ENCODE assay signal across 20 cellular contexts in the genomic region with DNA sequence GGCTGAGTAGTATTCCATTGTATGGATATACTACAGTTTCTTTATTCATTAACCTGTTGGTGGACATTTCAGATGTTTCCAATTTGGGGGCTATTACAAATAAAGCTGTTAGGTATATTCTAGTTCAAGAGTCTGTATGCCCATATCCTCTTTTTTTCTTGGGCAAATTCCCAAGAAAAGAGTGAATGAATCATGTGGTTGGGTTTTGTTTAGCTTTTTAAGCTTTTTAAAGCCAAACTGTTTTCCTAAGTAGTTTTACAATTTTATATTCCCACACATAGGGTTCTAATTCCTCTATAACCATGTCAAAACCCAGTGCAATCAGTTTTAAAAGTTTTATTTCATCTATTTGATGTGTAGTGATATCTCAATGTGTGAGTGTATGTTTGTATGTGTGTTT. TPM values are rescaled to one million over a fixed set of nuclear protein-coding genes. Genes with fewer than 3 reads are reported as not detected.
DNase-seq lines count a peak whose midpoint lies in the region; FAIRE-seq and TF ChIP-seq lines count a peak whose summit lies in the region.
"Had no signal": no experiment of that assay in that cellular context is flagged by ENCODE, and none has a peak within 500 bp of the region (broad histone marks: within the 10 kb centered on the region; RNA-seq: fewer than 3 reads in every experiment).

No MANE protein-coding gene starts in this region.

- no peak overlapping the region for H3K9ac ChIP-seq in mesenchymal stem cell (ENCODE audit: low read length)

- FAIRE-seq in HTR-8/SVneo (lab: Jason Lieb, UNC) = no peak
- FAIRE-seq: GM12878, HepG2 had no signal

- no peak overlapping the region for H3K23ac ChIP-seq in mesenchymal stem cell (ENCODE audit: low read length in 2 of 2)

- no peak overlapping the region for H3K14ac ChIP-seq in mesenchymal stem cell (ENCODE audit: low read length in 2 of 2)

- no peak overlapping the region for H3K4ac ChIP-seq in mesenchymal stem cell (ENCODE audit: low read depth in 1 of 2, low read length in 2 of 2)

- H2BK5ac ChIP-seq in mesenchymal stem cell (ENCODE audit: low read depth, low read length, poor library complexity, severe bottlenecking) = no peak overlapping the region

- H3K4me2 ChIP-seq in mesenchymal stem cell (ENCODE audit: low read length, poor library complexity, severe bottlenecking) = no peak overlapping the region

- TF ChIP-seq CTCF in astrocyte of the spinal cord (IDR thresholded peaks at IDR 0.05; ENCODE audit: low read depth, low read length) (no peak), GM20000 (IDR thresholded peaks at IDR 0.05; ENCODE audit: extremely low read depth, missing control alignments) (no peak)

- no peak overlapping the region for H2BK12ac ChIP-seq in mesenchymal stem cell (ENCODE audit: low read length in 2 of 2)

- H3K27me3 ChIP-seq in mesenchymal stem cell (ENCODE audit: control insufficient read depth in 1 of 2, insufficient read depth in 1 of 2, low read length in 2 of 2) = no peaks in the 10 kb centered on the region

- no peak overlapping the region for H2AK5ac ChIP-seq in mesenchymal stem cell (ENCODE audit: low read length, severe bottlenecking)

- no peak overlapping the region for H3K18ac ChIP-seq in mesenchymal stem cell (ENCODE audit: low read depth in 1 of 2, low read length in 2 of 2)

- H3K9me3 ChIP-seq in mesenchymal stem cell (ENCODE audit: control insufficient read depth, low read length) = peaks cover 3% of the 10 kb centered on the region

- H2BK120ac ChIP-seq in mesenchymal stem cell (ENCODE audit: low read depth, low read length) = no peak overlapping the region

- no peaks in the 10 kb centered on the region for H3K4me1 ChIP-seq in mesenchymal stem cell (ENCODE audit: control insufficient read depth, insufficient read depth, low read depth, low read length)

- in situ Hi-C loops in astrocyte of the spinal cord (cut with HindIII; ENCODE audit: low sequenced_read_pairs) = no loop called here

- DNase-seq in GM03348 (ENCODE audit: low spot score) (peak; percentile 16), M059J (ENCODE audit: low read depth) (peak; percentile 50), astrocyte of the spinal cord (ENCODE audit: low read depth, low spot score) (peak; percentile 46), mesenchymal stem cell (peak; percentile 6), activated gamma-delta T cell (lab: John Stamatoyannopoulos, UW) (no peak), A172 (ENCODE audit: low spot score) (no peak), GM20000 (ENCODE audit: low spot score) (no peak), HTR-8/SVneo (ENCODE audit: insufficient read length, low spot score) (no peak)
- DNase-seq: ACHN; CD4-positive, CD25-positive, alpha-beta regulatory T cell; COR-L47; GF-D8; GOT3; KG1; NCI-H1092; NCI-H2081 treated with DMSO at 0.1 percent for 48 hours; NCI-H446 treated with DMSO at 0.1 percent for 48 hours; NCI-H69 had no signal

- H2BK15ac ChIP-seq in mesenchymal stem cell (ENCODE audit: low read depth, poor library complexity, severe bottlenecking) = no peak overlapping the region

- no peak overlapping the region for H3K27ac ChIP-seq in mesenchymal stem cell (ENCODE audit: low read length, poor library complexity, severe bottlenecking)

- no peak overlapping the region for H4K91ac ChIP-seq in mesenchymal stem cell (ENCODE audit: low read length)

- H3K4me3 ChIP-seq in astrocyte of the spinal cord (ENCODE audit: low read depth, low read length) (no peak overlapping the region), mesenchymal stem cell (ENCODE audit: insufficient read depth in 1 of 2, low read depth in 1 of 2, low read length in 2 of 2) (no peak overlapping the region)
- H3K4me3 ChIP-seq: GM12878 had no signal

- no peaks in the 10 kb centered on the region for H3K79me1 ChIP-seq in mesenchymal stem cell (replicated peaks; ENCODE audit: low read length, poor library complexity, severe bottlenecking)

- peaks cover 0 to 3% of the 10 kb centered on the region in 2 experiments for H3K36me3 ChIP-seq in mesenchymal stem cell (ENCODE audit: control insufficient read depth in 1 of 2, insufficient read depth in 2 of 2, low read depth in 1 of 2, low read length in 2 of 2)

- no peak overlapping the region for H4K8ac ChIP-seq in mesenchymal stem cell (ENCODE audit: low read length)

- H2AFZ ChIP-seq in mesenchymal stem cell (ENCODE audit: low read depth, low read length) = no peak overlapping the region

RNA-seq across cellular contexts. Expression of a gene that starts 44.9 kb away (rescaled TPM):
- total RNA-seq in M059J (2014; rRNA removed; shearing (Covaris generic)) = 20.9 and 24.0 TPM in 2 replicates
- 20.0 TPM for polyA plus RNA-seq in mesenchymal stem cell (2013, experiment 1 of 2)
- polyA plus RNA-seq in mesenchymal stem cell (2013, experiment 2 of 2) = 21.3 TPM
- total RNA-seq in A172 (2014; rRNA removed; shearing (Covaris generic)) = 25.3 and 43.4 TPM in 2 replicates

RNA-seq across cellular contexts. Expression of a gene that starts 51.0 kb away (rescaled TPM):
- total RNA-seq in M059J (2014; rRNA removed; shearing (Covaris generic)) = 81.7 and 114 TPM in 2 replicates
- polyA plus RNA-seq in mesenchymal stem cell (2013, experiment 1 of 2) = 68.9 TPM
- 71.6 TPM for polyA plus RNA-seq in mesenchymal stem cell (2013, experiment 2 of 2)
- 164 and 178 TPM in 2 replicates for total RNA-seq in A172 (2014; rRNA removed; shearing (Covaris generic))

Comparison
In these comparisons a context has a peak if more than half of its experiments do, and no peak if none do; other contexts are left out.
1. DNase-seq: peak in GM03348 (single experiment), M059J (single experiment), astrocyte of the spinal cord (single experiment) and mesenchymal stem cell (single experiment); none in activated gamma-delta T cell (single experiment), A172 (single experiment), GM20000 (single experiment) and HTR-8/SVneo (single experiment).